Comparison of ENCODE assay signal across 25 cellular contexts in the genomic region with DNA sequence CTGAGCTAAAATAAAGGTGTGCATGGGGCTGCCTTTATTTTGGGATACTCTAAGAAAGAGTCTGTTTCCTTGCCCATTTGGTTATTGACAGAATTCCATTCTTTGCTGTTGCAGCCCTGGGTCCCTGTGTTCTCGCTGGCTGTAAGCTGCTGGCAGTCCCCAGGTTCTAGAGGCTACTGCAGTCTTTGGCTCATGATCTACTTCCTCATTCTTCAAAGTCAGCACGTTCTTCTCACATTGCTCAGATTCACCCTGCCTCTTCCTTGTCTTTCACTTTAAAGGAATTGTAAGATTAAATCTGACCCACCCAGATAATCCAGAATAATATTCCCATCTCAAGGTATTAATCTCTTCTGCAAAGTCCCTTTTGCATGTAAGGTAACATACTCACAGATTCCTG.
"Had no signal": no experiment of that assay in that cellular context is flagged by ENCODE, and none has a peak within 500 bp of the region (broad histone marks: within the 10 kb centered on the region; RNA-seq: fewer than 3 reads in every experiment).

No MANE protein-coding gene starts in this region.

- H3K36me3 ChIP-seq: MG63 had no signal

- DNase-seq: activated CD4-positive, CD25-positive, alpha-beta regulatory T cell; activated CD8-positive, alpha-beta memory T cell treated with anti-CD3 and anti-CD28 coated beads, Interleukin-2, amount 50 U/mL, for 4 hours; activated CD8-positive, alpha-beta T cell treated with anti-CD3 and anti-CD28 coated beads for 36 hours; activated gamma-delta T cell treated with Interleukin-2 at 50 U/mL for 16 hours; activated naive CD4-positive, alpha-beta T cell treated with anti-CD3 and anti-CD28 coated beads, Interleukin-2, amount 10 ng/mL, durations not matched to agents 7 days and 5 days; activated naive CD8-positive, alpha-beta T cell treated with anti-CD3 and anti-CD28 coated beads for 36 hours; activated T-cell treated with anti-CD3 and anti-CD28 coated beads, Interleukin-2, amount 50 U/mL, for 72 hours; caudate nucleus; MG63; NCI-H1092; NCI-H1417; NCI-H1930; NCI-H2171 treated with DMSO at 0.1 percent for 48 hours; NCI-H226; NCI-H526; NCI-H774; PC-3; SHP77; T-cell; T-helper 2 cell; T1000 had no signal

- H3K9me3 ChIP-seq: MG63, SJSA1 had no signal

- H3K27ac ChIP-seq: KMS-11, SJSA1, VCaP had no signal

- ATAC-seq: activated CD8-positive, alpha-beta T cell treated with anti-CD3 and anti-CD28 coated beads for 36 hours; activated T-cell treated with anti-CD3 and anti-CD28 coated beads, Interleukin-2, amount 50 U/mL, for 72 hours; PC-3; SK-N-SH treated with all-trans-retinoic acid at 6 μM for 48 hours; T-cell had no signal

- H3K9ac ChIP-seq: KMS-11 had no signal

- H3K27me3 ChIP-seq: MG63, SJSA1 had no signal

- H3K4me2 ChIP-seq: KMS-11 had no signal

- H3K4me3 ChIP-seq: MG63, SJSA1 had no signal
